Comparison of ENCODE assay signal across 25 cellular contexts in genomic region chr9:35423499-35423898, GRCh38.
DNase-seq lines count a peak whose midpoint lies in the region; ATAC-seq, FAIRE-seq and TF ChIP-seq lines count a peak whose summit lies in the region.
"Had no signal": no experiment of that assay in that cellular context is flagged by ENCODE, and none has a peak within 500 bp of the region (broad histone marks: within the 10 kb centered on the region; RNA-seq: fewer than 3 reads in every experiment).

No MANE protein-coding gene starts in this region.

- H3K4me2 ChIP-seq in neural progenitor cell: no peak overlapping the region

- peaks cover 9% of the 10 kb centered on the region for H3K9me3 Mint-ChIP-seq in neural progenitor cell

- H3K4me3 Mint-ChIP-seq in neural progenitor cell: no peak overlapping the region
- H3K4me3 Mint-ChIP-seq: CD4-positive, CD25-positive, alpha-beta regulatory T cell; dendritic cell treated with granulocyte-macrophage colony-stimulating factor and Interleukin-4, amounts not matched to agents 40 ng/mL and 50 ng/mL, for 4 days; stimulated activated naive CD8-positive, alpha-beta T cell treated with anti-CD3 and anti-CD28 coated beads, Interleukin-15, amount 100 ng/mL, for 72 hours; T-helper 17 cell had no signal

- H3F3A ChIP-seq in neural progenitor cell (ENCODE audit: low read depth): no peaks in the 10 kb centered on the region

- H3K4me1 ChIP-seq in foreskin keratinocyte: peaks cover 7% of the 10 kb centered on the region
- peaks cover 0 to 2% (median 0%) of the 10 kb centered on the region in 3 donors for H3K4me1 ChIP-seq in pancreas
- peaks cover 5% of the 10 kb centered on the region for H3K4me1 ChIP-seq in neural progenitor cell
- no peaks in the 10 kb centered on the region for H3K4me1 ChIP-seq in vagina
- H3K4me1 ChIP-seq: adrenal gland, transverse colon had no signal

- no peak overlapping the region for H3K27ac Mint-ChIP-seq in neural progenitor cell
- H3K27ac Mint-ChIP-seq: CD4-positive, CD25-positive, alpha-beta regulatory T cell; dendritic cell treated with granulocyte-macrophage colony-stimulating factor and Interleukin-4, amounts not matched to agents 40 ng/mL and 50 ng/mL, for 4 days; stimulated activated naive CD8-positive, alpha-beta T cell treated with anti-CD3 and anti-CD28 coated beads, Interleukin-15, amount 100 ng/mL, for 72 hours; T-helper 17 cell had no signal

- H3K9me3 ChIP-seq in pancreas (no peaks in the 10 kb centered on the region), neural progenitor cell (ENCODE audit: low read depth) (no peaks in the 10 kb centered on the region), vagina (no peaks in the 10 kb centered on the region)
- H3K9me3 ChIP-seq: adrenal gland, neutrophil, transverse colon had no signal

- no peak overlapping the region for H3K9ac ChIP-seq in neural progenitor cell

- H3K27ac ChIP-seq in foreskin keratinocyte (no peak overlapping the region), pancreas (peak overlapping the region in 2 of 4 donors; percentile 62 to 63), neural progenitor cell (no peak overlapping the region), vagina (no peak overlapping the region)
- H3K27ac ChIP-seq: adrenal gland, neutrophil, transverse colon, VCaP had no signal

- H2AFZ ChIP-seq in neural progenitor cell (replicated peaks): no peak overlapping the region

- H3K4me1 Mint-ChIP-seq in neural progenitor cell: no peaks in the 10 kb centered on the region
- H3K4me1 Mint-ChIP-seq: CD4-positive, CD25-positive, alpha-beta regulatory T cell; stimulated activated naive CD8-positive, alpha-beta T cell treated with anti-CD3 and anti-CD28 coated beads, Interleukin-15, amount 100 ng/mL, for 72 hours; T-helper 17 cell had no signal

- TF ChIP-seq CTCF in foreskin keratinocyte (conservative IDR thresholded peaks at IDR 0.05): no peak
- TF ChIP-seq CTCF in pancreas (IDR thresholded peaks at IDR 0.05): no peak
- no peak for TF ChIP-seq CTCF in neural progenitor cell (IDR thresholded peaks at IDR 0.05)
- TF ChIP-seq CTCF in vagina (IDR thresholded peaks at IDR 0.05): no peak

- WGBS in pancreas, 2 donors: 54 to 59% methylated on average over 2 of the region's 2 CpGs

- ATAC-seq in foreskin keratinocyte (peak; percentile 50), pancreas (peak in 3 of 4 donors; percentile 80 to 93 (median 82))
- ATAC-seq: stimulated activated naive CD8-positive, alpha-beta T cell treated with anti-CD3 and anti-CD28 coated beads, Interleukin-15, amount 100 ng/mL, for 72 hours; T-helper 17 cell had no signal

- H3K36me3 ChIP-seq in pancreas: no peaks in the 10 kb centered on the region
- no peaks in the 10 kb centered on the region for H3K36me3 ChIP-seq in neural progenitor cell
- H3K36me3 ChIP-seq in vagina: no peaks in the 10 kb centered on the region
- H3K36me3 ChIP-seq: adrenal gland, neutrophil, transverse colon had no signal

- TF ChIP-seq POLR2A in vagina (IDR thresholded peaks at IDR 0.05): no peak

- no peaks in the 10 kb centered on the region for H3K79me2 ChIP-seq in neural progenitor cell (ENCODE audit: low read depth)

- DNase-seq in H4 (ENCODE audit: low spot score) (peak; percentile 29), SW480 (ENCODE audit: low spot score) (peak; percentile 77), foreskin keratinocyte (peak; percentile 57 to 72), pancreas (no peak), neural progenitor cell (ENCODE audit: low spot score) (no peak), vagina (ENCODE audit: extremely low spot score in 2 of 2) (no peak), inferior parietal cortex (ENCODE audit: extremely low spot score) (no peak), OCI-M1 (lab: John Stamatoyannopoulos, UW) (no peak)
- DNase-seq: activated gamma-delta T cell; adrenal gland; CD4-positive, CD25-positive, alpha-beta regulatory T cell; DMS153; NCI-H1105 treated with DMSO at 0.1 percent for 48 hours; NCI-H2107; NCI-H524; SHP77; stimulated activated CD4-positive, alpha-beta T cell treated with anti-CD3 and anti-CD28 coated beads, Interleukin-4, amount 100 ng/mL, for 4 hours; stimulated activated naive CD8-positive, alpha-beta T cell treated with anti-CD3 and anti-CD28 coated beads, Interleukin-15, amount 100 ng/mL, for 72 hours; T-helper 17 cell; transverse colon had no signal

- no peak for FAIRE-seq in pancreas (lab: Jason Lieb, UNC)
- FAIRE-seq: GM12891, H1 had no signal

- no peaks in the 10 kb centered on the region for H3K36me3 Mint-ChIP-seq in neural progenitor cell
- H3K36me3 Mint-ChIP-seq: CD4-positive, CD25-positive, alpha-beta regulatory T cell had no signal

- H3K4me3 ChIP-seq in pancreas (no peak overlapping the region), neural progenitor cell (no peak overlapping the region), vagina (no peak overlapping the region)
- H3K4me3 ChIP-seq: adrenal gland, transverse colon had no signal

- H4K20me1 ChIP-seq in neural progenitor cell (ENCODE audit: low read depth): no peaks in the 10 kb centered on the region

- H3K27me3 ChIP-seq in foreskin keratinocyte (no peaks in the 10 kb centered on the region), pancreas (no peaks in the 10 kb centered on the region), neural progenitor cell (no peaks in the 10 kb centered on the region), vagina (no peaks in the 10 kb centered on the region)
- H3K27me3 ChIP-seq: adrenal gland, neutrophil, transverse colon had no signal

- H3K27me3 Mint-ChIP-seq in neural progenitor cell (ENCODE audit: insufficient read depth, low read depth): peaks cover 2% of the 10 kb centered on the region
- H3K27me3 Mint-ChIP-seq: dendritic cell treated with granulocyte-macrophage colony-stimulating factor and Interleukin-4, amounts not matched to agents 40 ng/mL and 50 ng/mL, for 4 days had no signal

- intact Hi-C loops in pancreas (cut with DNase I) (no loop called here), vagina (cut with DNase I) (no loop called here)

Comparison
In these comparisons a context has a peak if more than half of its experiments do, and no peak if none do; other contexts are left out.
1. DNase-seq: peak in H4 (single experiment), SW480 (single experiment) and foreskin keratinocyte (2 of 2); none in pancreas (0 of 6), neural progenitor cell (single experiment), vagina (0 of 2), inferior parietal cortex (single experiment) and OCI-M1 (single experiment).